Comparison of ENCODE assay signal across 20 cellular contexts in the genomic region with DNA sequence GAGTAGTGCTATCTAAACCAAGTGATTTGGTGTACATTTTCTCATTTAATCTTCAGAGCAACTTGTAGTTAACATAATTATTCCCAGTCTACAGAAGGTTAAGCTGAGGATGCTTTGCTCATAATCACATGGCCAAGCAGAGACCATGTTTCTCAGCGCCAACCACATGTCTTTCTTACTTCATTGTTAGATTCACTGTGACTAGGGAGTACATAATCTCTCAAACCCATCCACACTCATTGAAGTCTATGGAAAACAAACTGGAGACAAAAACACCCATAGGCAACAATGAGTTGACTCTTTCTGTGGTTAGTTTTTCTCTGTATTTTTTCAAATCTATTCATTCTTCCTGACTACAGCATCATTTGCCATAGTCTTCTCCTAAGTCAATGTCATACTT.
"Had no signal": no experiment of that assay in that cellular context is flagged by ENCODE, and none has a peak within 500 bp of the region (broad histone marks: within the 10 kb centered on the region; RNA-seq: fewer than 3 reads in every experiment).

No MANE protein-coding gene starts in this region.

- H3K27me3 Mint-ChIP-seq: progenitor cell of endocrine pancreas had no signal

- H3K4me3 ChIP-seq: heart left ventricle, lung, pancreas, tibial artery, upper lobe of left lung, uterus had no signal

- H3K36me3 ChIP-seq: heart left ventricle, pancreas, tibial artery, upper lobe of left lung, uterus had no signal

- H3K9me3 Mint-ChIP-seq: nephron had no signal

- H3K4me3 Mint-ChIP-seq: nephron had no signal

- H3K27me3 ChIP-seq: heart left ventricle, pancreas, tibial artery, upper lobe of left lung, uterus had no signal

- H3K9me3 ChIP-seq: heart left ventricle, pancreas, tibial artery, upper lobe of left lung, uterus had no signal

- H3K27ac Mint-ChIP-seq: nephron, progenitor cell of endocrine pancreas had no signal

- H3K4me1 ChIP-seq: pancreas, tibial artery, upper lobe of left lung, uterus had no signal

- ATAC-seq: esophagus mucosa, heart left ventricle, left colon, left ventricle myocardium superior, pancreas, right cardiac atrium had no signal

- H3K27ac ChIP-seq: heart left ventricle, pancreas, tibial artery, upper lobe of left lung, uterus had no signal

- DNase-seq: effector memory CD4-positive, alpha-beta T cell; heart left ventricle; hippocampal formation; left colon; left ventricle myocardium superior; mesenchymal stem cell; midbrain; occipital lobe; pancreas; right cardiac atrium; small intestine; stimulated activated CD4-positive, alpha-beta T cell treated with anti-CD3 and anti-CD28 coated beads, Interleukin-12 subunit alpha, Interleukin-12 subunit beta, amount 100 ng/mL, for 4 hours; stimulated activated naive CD4-positive, alpha-beta T cell treated with Interleukin-2 at 50 U/mL for 16 hours; tibial artery; upper lobe of left lung; uterus had no signal
